In genomic region chr9:95024097-95024671, GRCh38 we compare ENCODE assay signal across 9 cellular contexts.
DNase-seq lines count a peak whose midpoint lies in the region; ATAC-seq and TF ChIP-seq lines count a peak whose summit lies in the region.
"Had no signal": no experiment of that assay in that cellular context is flagged by ENCODE, and none has a peak within 500 bp of the region (broad histone marks: within the 10 kb centered on the region; RNA-seq: fewer than 3 reads in every experiment).

No MANE protein-coding gene starts in this region.

- no peak overlapping the region for H3K27ac Mint-ChIP-seq in CD8-positive, alpha-beta T cell

- no peaks in the 10 kb centered on the region for H3K27me3 ChIP-seq in liver (ENCODE audit: control insufficient read depth in 4 of 4, insufficient read depth in 4 of 4, low read length in 3 of 4)
- H3K27me3 ChIP-seq in subcutaneous abdominal adipose tissue (ENCODE audit: control insufficient read depth in 5 of 5, insufficient read depth in 4 of 5, low read length in 5 of 5) = no peaks in the 10 kb centered on the region
- H3K27me3 ChIP-seq in CD8-positive, alpha-beta T cell (ENCODE audit: insufficient read depth, low read length) = no peaks in the 10 kb centered on the region

- no peak for ATAC-seq in CD8-positive, alpha-beta T cell
- ATAC-seq in HG03439 (IDR thresholded peaks at IDR 0.05; ENCODE audit: unreplicated experiment) = no peak

- H3K4me3 ChIP-seq in HEK293 (ENCODE audit: low read depth, low read length) (no peak overlapping the region), coronary artery (peak overlapping the region; percentile 48), liver (ENCODE audit: low read depth in 1 of 3, low read length in 3 of 3) (no peak overlapping the region), subcutaneous abdominal adipose tissue (ENCODE audit: low read depth in 1 of 5, low read length in 5 of 5) (no peak overlapping the region)
- H3K4me3 ChIP-seq in CD8-positive, alpha-beta T cell (ENCODE audit: low read depth, low read length) = no peak overlapping the region

- 28% methylated on average over 12 of the region's 12 CpGs for WGBS in liver

- H3K36me3 ChIP-seq in HEK293 (ENCODE audit: control insufficient read depth in 2 of 2, insufficient read depth in 1 of 2, low read length in 2 of 2) (peaks cover 0 to 21% of the 10 kb centered on the region in 2 experiments; a peak in 1 of 3 replicates), liver (ENCODE audit: control insufficient read depth in 4 of 4, insufficient read depth in 3 of 4, low read depth in 1 of 4, low read length in 3 of 4) (peaks cover 2 to 26% (median 22%) of the 10 kb centered on the region in 4 donors), subcutaneous abdominal adipose tissue (ENCODE audit: control insufficient read depth in 5 of 5, insufficient read depth in 5 of 5, low read length in 5 of 5) (peaks cover 12 to 25% (median 20%) of the 10 kb centered on the region in 5 donors)
- H3K36me3 ChIP-seq in CD8-positive, alpha-beta T cell (ENCODE audit: insufficient read depth, low read length) = no peaks in the 10 kb centered on the region

- POLR2A ChIA-PET in HEK293 (lab: Yijun Ruan, JAX) = interaction anchor here (1.5 to 2.8 kb wide), 3 partner anchors 8 to 22 kb away, joined by 4 to 9 read pairs (median 9); no protein-coding TSS in a partner anchor
- POLR2A ChIA-PET in CD8-positive, alpha-beta T cell (lab: Charles Lee) = no interaction called here

- no peaks in the 10 kb centered on the region for H3K9me3 Mint-ChIP-seq in CD8-positive, alpha-beta T cell

- H3K4me3 Mint-ChIP-seq in CD8-positive, alpha-beta T cell = no peak overlapping the region

- CTCF ChIA-PET in HEK293 (lab: Yijun Ruan, JAX) = interaction anchor here (0.7 to 2.2 kb wide), 7 partner anchors 13 to 343 kb away, joined by 4 to 10 read pairs (median 5); no protein-coding TSS in a partner anchor
- CTCF ChIA-PET in CD8-positive, alpha-beta T cell (lab: Charles Lee) = no interaction called here

- H3K4me1 Mint-ChIP-seq in CD8-positive, alpha-beta T cell (ENCODE audit: low read depth) = no peaks in the 10 kb centered on the region

- no peaks in the 10 kb centered on the region for H3K9me3 ChIP-seq in HEK293 (ENCODE audit: control insufficient read depth, insufficient read depth, low read depth, low read length)
- H3K9me3 ChIP-seq in liver (ENCODE audit: control insufficient read depth in 4 of 4, low read length in 3 of 4) = no peaks in the 10 kb centered on the region
- no peaks in the 10 kb centered on the region for H3K9me3 ChIP-seq in subcutaneous abdominal adipose tissue (ENCODE audit: control insufficient read depth in 5 of 5, low read length in 5 of 5)
- no peaks in the 10 kb centered on the region for H3K9me3 ChIP-seq in CD8-positive, alpha-beta T cell (ENCODE audit: low read length)

- peak; percentile 43 to 53 for TF ChIP-seq RAD21 in liver (IDR thresholded peaks at IDR 0.05)

- H3K4me1 ChIP-seq in HEK293 (ENCODE audit: control insufficient read depth, insufficient read depth, low read length) (peaks cover 18% of the 10 kb centered on the region), liver (ENCODE audit: control insufficient read depth in 4 of 4, insufficient read depth in 4 of 4, low read length in 3 of 4) (peaks cover 25 to 88% (median 67%) of the 10 kb centered on the region in 4 donors), subcutaneous abdominal adipose tissue (ENCODE audit: control insufficient read depth in 5 of 5, insufficient read depth in 5 of 5, low read length in 5 of 5) (peaks cover 2 to 41% (median 27%) of the 10 kb centered on the region in 5 donors)
- no peaks in the 10 kb centered on the region for H3K4me1 ChIP-seq in CD8-positive, alpha-beta T cell (ENCODE audit: insufficient read depth, low read length)

- TF ChIP-seq CTCF in HEK293 (tag by site-specific recombination; IDR thresholded peaks at IDR 0.05) = no peak
- no peak for TF ChIP-seq CTCF in coronary artery (IDR thresholded peaks at IDR 0.05)
- TF ChIP-seq CTCF in liver (IDR thresholded peaks at IDR 0.05; ENCODE audit: low read depth, low read length, missing input control) = no peak
- no peak for TF ChIP-seq CTCF in CD8-positive, alpha-beta T cell (IDR thresholded peaks at IDR 0.05)

- H3K9ac ChIP-seq in liver (ENCODE audit: low read depth in 1 of 2, low read length in 2 of 2) = peak overlapping the region in 1 of 2 donors; percentile 61
- peak overlapping the region in 1 of 5 donors; percentile 14 for H3K9ac ChIP-seq in subcutaneous abdominal adipose tissue (ENCODE audit: low read length in 5 of 5)

- peaks cover 12% of the 10 kb centered on the region for H3K36me3 Mint-ChIP-seq in CD8-positive, alpha-beta T cell

- H3K27me3 Mint-ChIP-seq in CD8-positive, alpha-beta T cell (ENCODE audit: low read depth) = no peaks in the 10 kb centered on the region

- H3K27ac ChIP-seq in HEK293 (ENCODE audit: extremely low read depth, low read depth, low read length) (peak overlapping the region; percentile 19; the same call in 1 of the 2 replicates), coronary artery (peak overlapping the region; percentile 86 to 92), liver (ENCODE audit: low read depth in 1 of 2, low read length in 2 of 2) (peak overlapping the region; percentile 78 to 84), subcutaneous abdominal adipose tissue (ENCODE audit: low read depth, low read length) (peak overlapping the region; percentile 66)
- no peak overlapping the region for H3K27ac ChIP-seq in CD8-positive, alpha-beta T cell (ENCODE audit: low read depth, low read length)

- DNase-seq in coronary artery (ENCODE audit: low spot score) (no peak), NCI-H187 treated with DMSO at 0.1 percent for 48 hours (lab: John Stamatoyannopoulos, UW) (no peak)
- DNase-seq in CD8-positive, alpha-beta T cell = no peak
- DNase-seq in activated CD4-positive, alpha-beta T cell treated with anti-CD3 and anti-CD28 coated beads, Interleukin-2, amount 50 U/mL, for 48 hours = no peak
- DNase-seq: activated CD8-positive, alpha-beta memory T cell treated with anti-CD3 and anti-CD28 coated beads, Interleukin-2, amount 50 U/mL, for 48 hours had no signal

- intact Hi-C loops in CD8-positive, alpha-beta T cell (cut with DNase I, micrococcal nuclease) = no loop called here

TF ChIP-seq in HEK293, 187 proteins besides CTCF, POLR2A, EP300 and RAD21:
- peak; percentile 61 for TF ChIP-seq ZBTB6 (tag by site-specific recombination; IDR thresholded peaks at IDR 0.05)
- 0 out of 2 replicates have a peak, but pooled peaks have one; percentile 4 for TF ChIP-seq PRDM6 (tag by site-specific recombination; IDR thresholded peaks at IDR 0.05)
- no peak for TF ChIP-seq ZNF768 (tag by site-specific recombination; IDR thresholded peaks at IDR 0.05)
TF ChIP-seq in HEK293: peak in this region for 2.

TF ChIP-seq in liver, 16 proteins besides CTCF, POLR2A, EP300 and RAD21 (continues in another document):
- TF ChIP-seq ATF3 (IDR thresholded peaks at IDR 0.05) (no peak), HNF4G (IDR thresholded peaks at IDR 0.05) (no peak), TAF1 (conservative IDR thresholded peaks at IDR 0.05) (no peak), HNF4A (conservative IDR thresholded peaks at IDR 0.05) (peak; percentile 83 to 90), FOXA2 (IDR thresholded peaks at IDR 0.05) (peak; percentile 5), GABPA (IDR thresholded peaks at IDR 0.05 in 1 of 2, conservative IDR thresholded peaks at IDR 0.05 in 1 of 2) (no peak), REST (IDR thresholded peaks at IDR 0.05) (peak; percentile 74), YY1 (IDR thresholded peaks at IDR 0.05) (peak; percentile 74), ZBTB33 (IDR thresholded peaks at IDR 0.05) (no peak), EGR1 (IDR thresholded peaks at IDR 0.05; ENCODE audit: low read depth in 2 of 2) (peak in 1 of 2 donors; percentile 17), SP1 (IDR thresholded peaks at IDR 0.05) (peak; percentile 65)
